ENCODE assay signal across 8 cellular contexts in the genomic region with DNA sequence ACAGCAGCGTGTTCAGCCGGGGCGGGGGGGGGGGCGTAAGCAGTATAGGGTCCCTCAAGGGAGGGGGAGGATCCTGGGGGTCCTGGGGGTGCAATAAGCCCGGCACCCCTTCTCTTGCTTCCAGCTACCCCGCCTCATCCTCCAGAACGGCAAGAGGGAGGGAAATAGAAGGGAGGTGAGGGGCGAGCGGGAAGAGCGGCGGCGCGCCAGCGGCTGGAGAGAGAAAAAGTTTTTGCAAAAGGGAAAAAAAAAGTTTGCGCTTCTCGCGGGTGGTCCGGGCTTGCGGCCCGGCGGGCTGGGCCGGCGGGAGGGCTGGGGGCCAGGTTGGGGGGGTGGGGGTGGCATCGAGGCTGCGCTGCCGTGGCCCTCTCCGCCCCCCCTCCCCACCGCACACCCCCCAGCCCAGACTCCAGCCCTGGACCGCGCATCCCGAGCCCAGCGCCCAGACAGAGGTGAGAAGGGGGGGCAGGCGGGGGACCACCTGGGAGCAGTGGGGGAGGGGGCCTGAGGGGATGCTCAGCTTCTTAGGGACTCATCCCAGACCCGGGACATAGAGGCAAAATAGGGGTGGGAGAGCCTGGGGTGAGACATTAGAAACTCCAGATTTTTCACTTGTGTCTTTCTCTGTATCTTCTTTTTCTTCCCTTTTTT. TPM values are rescaled to one million over a fixed set of nuclear protein-coding genes. Genes with fewer than 3 reads are reported as not detected.
A peak's percentile ranks its signal among the peaks of the same experiment; 100 is the strongest.
DNase-seq lines count a peak whose midpoint lies in the region; ATAC-seq lines count a peak whose summit lies in the region.

A gene (plus strand): TSS at position 36 of the 651 bp plus-strand sequence. CDS start 3,907 bp downstream, outside the sequence.

- no peak for ATAC-seq in GM19463 (IDR thresholded peaks at IDR 0.05; ENCODE audit: unreplicated experiment)
- ATAC-seq in HG03139 (IDR thresholded peaks at IDR 0.05; ENCODE audit: unreplicated experiment): no peak

- no peaks in the 10 kb centered on the region for H3K36me3 Mint-ChIP-seq in immature natural killer cell

- H3K4me3 Mint-ChIP-seq in immature natural killer cell: peak within 1 kb of the TSS; percentile 92 to 98 (median 96)

- DNase-seq in AG08396 (ENCODE audit: low spot score) (peak; percentile 7), HCEC 1CT (peak; percentile 35), immature natural killer cell (no peak), stromal cell of bone marrow (ENCODE audit: low read depth) (peak; percentile 10), GM19238 (ENCODE audit: insufficient read length, low spot score) (no peak)

- H3K27ac ChIP-seq in angular gyrus (ENCODE audit: low read depth, low read length): peak within 1 kb of the TSS; percentile 30

- H3K9me3 Mint-ChIP-seq in immature natural killer cell: no peaks in the 10 kb centered on the region

- peaks cover 9 to 28% (median 21%) of the 10 kb centered on the region in 3 donors for H3K27me3 Mint-ChIP-seq in immature natural killer cell (ENCODE audit: low read depth in 3 of 3)

- H3K4me1 Mint-ChIP-seq in immature natural killer cell: peaks cover 38 to 59% of the 10 kb centered on the region in 2 donors

- H3K27ac Mint-ChIP-seq in immature natural killer cell: peak within 1 kb of the TSS; percentile 91 to 97 (median 95)

RNA-seq across cellular contexts. Expression of the gene that starts here (rescaled TPM):
- polyA plus RNA-seq in immature natural killer cell: under 1 TPM in 2 of 3 donors, not detected in 1; 0.33 to 0.40 TPM

Comparison
In these comparisons a context has a peak if more than half of its experiments do, and no peak if none do; other contexts are left out.
1. DNase-seq: peak in AG08396 (single experiment), HCEC 1CT (single experiment) and stromal cell of bone marrow (single experiment); none in immature natural killer cell (0 of 3) and GM19238 (single experiment).